ENCODE assay signal across 1 cellular context in the genomic region with DNA sequence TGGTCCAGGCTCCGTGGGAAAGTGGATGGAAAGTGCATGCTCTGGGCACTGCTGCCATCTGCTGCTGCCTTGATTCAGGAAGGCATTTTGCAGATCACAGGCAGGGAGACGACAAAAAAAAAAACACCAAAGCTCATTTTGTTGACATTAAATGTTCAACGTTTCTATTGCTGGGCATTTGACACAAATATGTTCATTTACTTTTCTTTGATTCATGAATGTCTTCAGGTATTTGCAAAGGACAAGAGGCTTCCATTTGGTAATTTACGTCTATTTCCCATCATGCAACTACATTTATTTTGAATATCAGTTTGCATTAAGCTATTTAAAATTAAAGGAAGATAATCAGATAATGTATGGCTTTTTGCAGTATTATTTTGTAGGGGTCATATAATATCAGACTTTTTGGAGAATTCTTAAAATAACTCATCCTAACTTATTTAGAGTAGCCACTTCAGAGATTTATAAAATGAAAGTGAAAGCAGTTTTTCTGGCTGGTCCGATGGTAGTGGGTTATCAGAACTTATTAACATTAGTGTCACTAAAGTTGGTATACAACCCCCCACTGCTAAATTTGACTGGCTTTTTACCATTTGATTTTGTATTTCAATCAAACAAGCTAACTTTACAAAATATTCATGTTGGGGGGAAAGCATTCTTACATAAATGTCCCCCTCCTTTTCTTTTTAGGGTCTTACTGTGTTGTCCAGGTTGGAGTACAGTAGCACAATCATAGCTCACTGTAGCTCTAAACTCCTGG.
TF ChIP-seq lines count a peak whose summit lies in the region.

No MANE protein-coding gene starts in this region.

TF ChIP-seq in K562, 482 proteins besides CTCF, POLR2A, EP300 and RAD21 (continued from another document and continues in another):
- TF ChIP-seq, protein P1, sequence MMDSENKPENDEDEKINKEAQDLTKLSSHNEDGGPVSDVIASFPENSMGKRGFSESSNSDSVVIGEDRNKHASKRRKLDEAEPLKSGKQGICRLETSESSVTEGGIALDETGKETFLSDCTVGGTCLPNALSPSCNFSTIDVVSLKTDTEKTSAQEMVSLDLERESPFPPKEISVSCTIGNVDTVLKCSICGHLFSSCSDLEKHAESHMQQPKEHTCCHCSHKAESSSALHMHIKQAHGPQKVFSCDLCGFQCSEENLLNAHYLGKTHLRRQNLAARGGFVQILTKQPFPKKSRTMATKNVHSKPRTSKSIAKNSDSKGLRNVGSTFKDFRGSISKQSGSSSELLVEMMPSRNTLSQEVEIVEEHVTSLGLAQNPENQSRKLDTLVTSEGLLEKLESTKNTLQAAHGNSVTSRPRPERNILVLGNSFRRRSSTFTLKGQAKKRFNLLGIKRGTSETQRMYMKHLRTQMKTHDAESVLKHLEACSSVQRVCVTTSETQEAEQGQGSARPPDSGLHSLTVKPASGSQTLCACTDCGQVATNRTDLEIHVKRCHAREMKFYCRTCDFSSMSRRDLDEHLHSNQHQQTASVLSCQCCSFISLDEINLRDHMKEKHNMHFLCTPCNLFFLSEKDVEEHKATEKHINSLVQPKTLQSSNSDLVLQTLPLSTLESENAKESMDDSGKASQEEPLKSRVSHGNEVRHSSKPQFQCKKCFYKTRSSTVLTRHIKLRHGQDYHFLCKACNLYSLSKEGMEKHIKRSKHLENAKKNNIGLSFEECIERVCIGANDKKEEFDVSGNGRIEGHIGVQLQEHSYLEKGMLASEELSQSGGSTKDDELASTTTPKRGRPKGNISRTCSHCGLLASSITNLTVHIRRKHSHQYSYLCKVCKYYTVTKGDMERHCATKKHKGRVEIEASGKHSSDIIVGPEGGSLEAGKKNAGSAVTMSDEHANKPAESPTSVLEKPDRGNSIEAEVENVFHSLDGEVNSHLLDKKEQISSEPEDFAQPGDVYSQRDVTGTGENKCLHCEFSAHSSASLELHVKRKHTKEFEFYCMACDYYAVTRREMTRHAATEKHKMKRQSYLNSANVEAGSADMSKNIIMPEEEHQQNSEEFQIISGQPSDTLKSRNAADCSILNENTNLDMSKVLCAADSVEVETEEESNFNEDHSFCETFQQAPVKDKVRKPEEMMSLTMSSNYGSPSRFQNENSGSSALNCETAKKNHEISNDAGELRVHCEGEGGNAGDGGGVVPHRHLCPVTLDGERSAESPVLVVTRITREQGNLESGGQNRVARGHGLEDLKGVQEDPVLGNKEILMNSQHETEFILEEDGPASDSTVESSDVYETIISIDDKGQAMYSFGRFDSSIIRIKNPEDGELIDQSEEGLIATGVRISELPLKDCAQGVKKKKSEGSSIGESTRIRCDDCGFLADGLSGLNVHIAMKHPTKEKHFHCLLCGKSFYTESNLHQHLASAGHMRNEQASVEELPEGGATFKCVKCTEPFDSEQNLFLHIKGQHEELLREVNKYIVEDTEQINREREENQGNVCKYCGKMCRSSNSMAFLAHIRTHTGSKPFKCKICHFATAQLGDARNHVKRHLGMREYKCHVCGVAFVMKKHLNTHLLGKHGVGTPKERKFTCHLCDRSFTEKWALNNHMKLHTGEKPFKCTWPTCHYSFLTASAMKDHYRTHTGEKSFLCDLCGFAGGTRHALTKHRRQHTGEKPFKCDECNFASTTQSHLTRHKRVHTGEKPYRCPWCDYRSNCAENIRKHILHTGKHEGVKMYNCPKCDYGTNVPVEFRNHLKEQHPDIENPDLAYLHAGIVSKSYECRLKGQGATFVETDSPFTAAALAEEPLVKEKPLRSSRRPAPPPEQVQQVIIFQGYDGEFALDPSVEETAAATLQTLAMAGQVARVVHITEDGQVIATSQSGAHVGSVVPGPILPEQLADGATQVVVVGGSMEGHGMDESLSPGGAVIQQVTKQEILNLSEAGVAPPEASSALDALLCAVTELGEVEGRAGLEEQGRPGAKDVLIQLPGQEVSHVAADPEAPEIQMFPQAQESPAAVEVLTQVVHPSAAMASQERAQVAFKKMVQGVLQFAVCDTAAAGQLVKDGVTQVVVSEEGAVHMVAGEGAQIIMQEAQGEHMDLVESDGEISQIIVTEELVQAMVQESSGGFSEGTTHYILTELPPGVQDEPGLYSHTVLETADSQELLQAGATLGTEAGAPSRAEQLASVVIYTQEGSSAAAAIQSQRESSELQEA (IDR thresholded peaks at IDR 0.05; ENCODE audit: low read depth): peak; percentile 61; the same call in 1 of the 2 replicates
- TF ChIP-seq FUS (optimal IDR thresholded peaks at IDR 0.05; ENCODE audit: low read depth, low read length) (no peak), NR2C1 (IDR thresholded peaks at IDR 0.05) (0 out of 2 replicates have a peak, but pooled peaks have one; percentile 26), NR2C1 (tag; IDR thresholded peaks at IDR 0.05) (0 out of 2 replicates have a peak, but pooled peaks have one; percentile 6), JUN (IDR thresholded peaks at IDR 0.05; ENCODE audit: borderline replicate concordance, low read depth, low read length) (no peak), JUN (CRISPR knock-in tag; IDR thresholded peaks at IDR 0.05; ENCODE audit: borderline replicate concordance) (no peak), KLF6 (CRISPR knock-in tag; IDR thresholded peaks at IDR 0.05; ENCODE audit: borderline replicate concordance) (no peak), ADNP (tag; IDR thresholded peaks at IDR 0.05) (peak; percentile 65; the same call in 1 of the 2 replicates), TBL1XR1 (IDR thresholded peaks at IDR 0.05; ENCODE audit: low read length in 2 of 2) (peak in 1 of 2 experiments; percentile 55; a peak in 1 of 4 replicates), BDP1 (IDR thresholded peaks at IDR 0.05; ENCODE audit: insufficient read depth, insufficient read length) (peak; percentile 38), ZFX (CRISPR knock-in tag; IDR thresholded peaks at IDR 0.05) (no peak), ZNF707 (CRISPR knock-in tag; conservative IDR thresholded peaks at IDR 0.05) (no peak), CCAR2 (IDR thresholded peaks at IDR 0.05; ENCODE audit: low read depth, low read length) (no peak), RFX1 (IDR thresholded peaks at IDR 0.05) (no peak), ZC3H8 (IDR thresholded peaks at IDR 0.05) (peak; percentile 89; the same call in 1 of the 2 replicates), MAFG (tag; conservative IDR thresholded peaks at IDR 0.05) (no peak; the same call in 1 of the 2 replicates), DPF2 (IDR thresholded peaks at IDR 0.05) (peak; percentile 56), SMAD3 (CRISPR knock-in tag; conservative IDR thresholded peaks at IDR 0.05) (peak; percentile 73; the same call in 1 of the 2 replicates), BRD4 (IDR thresholded peaks at IDR 0.05) (peak; percentile 88), ZC3H11A (IDR thresholded peaks at IDR 0.05; ENCODE audit: low read depth, low read length) (no peak), SNIP1 (IDR thresholded peaks at IDR 0.05; ENCODE audit: low read depth) (0 out of 2 replicates have a peak, but pooled peaks have one; percentile 2), ZNF586 (CRISPR knock-in tag; conservative IDR thresholded peaks at IDR 0.05) (no peak), YY1 (IDR thresholded peaks at IDR 0.05; ENCODE audit: borderline replicate concordance in 1 of 3, control insufficient read depth in 1 of 3, extremely low read depth in 1 of 3, insufficient read depth in 3 of 3, insufficient read length in 1 of 3, insufficient replicate concordance in 2 of 3, low read depth in 1 of 3, low read length in 2 of 3) (peak in 1 of 3 experiments; percentile 70), NR3C1 (CRISPR knock-in tag; IDR thresholded peaks at IDR 0.05) (no peak), ZFPM2 (CRISPR knock-in tag; IDR thresholded peaks at IDR 0.05) (no peak), SMARCA5 (IDR thresholded peaks at IDR 0.05) (peak; percentile 89; the same call in 1 of the 2 replicates)
- TF ChIP-seq, protein P2, sequence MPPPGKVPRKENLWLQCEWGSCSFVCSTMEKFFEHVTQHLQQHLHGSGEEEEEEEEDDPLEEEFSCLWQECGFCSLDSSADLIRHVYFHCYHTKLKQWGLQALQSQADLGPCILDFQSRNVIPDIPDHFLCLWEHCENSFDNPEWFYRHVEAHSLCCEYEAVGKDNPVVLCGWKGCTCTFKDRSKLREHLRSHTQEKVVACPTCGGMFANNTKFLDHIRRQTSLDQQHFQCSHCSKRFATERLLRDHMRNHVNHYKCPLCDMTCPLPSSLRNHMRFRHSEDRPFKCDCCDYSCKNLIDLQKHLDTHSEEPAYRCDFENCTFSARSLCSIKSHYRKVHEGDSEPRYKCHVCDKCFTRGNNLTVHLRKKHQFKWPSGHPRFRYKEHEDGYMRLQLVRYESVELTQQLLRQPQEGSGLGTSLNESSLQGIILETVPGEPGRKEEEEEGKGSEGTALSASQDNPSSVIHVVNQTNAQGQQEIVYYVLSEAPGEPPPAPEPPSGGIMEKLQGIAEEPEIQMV (tag; conservative IDR thresholded peaks at IDR 0.05; ENCODE audit: low read depth): no peak
- TF ChIP-seq, protein P3, sequence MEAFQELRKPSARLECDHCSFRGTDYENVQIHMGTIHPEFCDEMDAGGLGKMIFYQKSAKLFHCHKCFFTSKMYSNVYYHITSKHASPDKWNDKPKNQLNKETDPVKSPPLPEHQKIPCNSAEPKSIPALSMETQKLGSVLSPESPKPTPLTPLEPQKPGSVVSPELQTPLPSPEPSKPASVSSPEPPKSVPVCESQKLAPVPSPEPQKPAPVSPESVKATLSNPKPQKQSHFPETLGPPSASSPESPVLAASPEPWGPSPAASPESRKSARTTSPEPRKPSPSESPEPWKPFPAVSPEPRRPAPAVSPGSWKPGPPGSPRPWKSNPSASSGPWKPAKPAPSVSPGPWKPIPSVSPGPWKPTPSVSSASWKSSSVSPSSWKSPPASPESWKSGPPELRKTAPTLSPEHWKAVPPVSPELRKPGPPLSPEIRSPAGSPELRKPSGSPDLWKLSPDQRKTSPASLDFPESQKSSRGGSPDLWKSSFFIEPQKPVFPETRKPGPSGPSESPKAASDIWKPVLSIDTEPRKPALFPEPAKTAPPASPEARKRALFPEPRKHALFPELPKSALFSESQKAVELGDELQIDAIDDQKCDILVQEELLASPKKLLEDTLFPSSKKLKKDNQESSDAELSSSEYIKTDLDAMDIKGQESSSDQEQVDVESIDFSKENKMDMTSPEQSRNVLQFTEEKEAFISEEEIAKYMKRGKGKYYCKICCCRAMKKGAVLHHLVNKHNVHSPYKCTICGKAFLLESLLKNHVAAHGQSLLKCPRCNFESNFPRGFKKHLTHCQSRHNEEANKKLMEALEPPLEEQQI (IDR thresholded peaks at IDR 0.05): no peak; the same call in 1 of the 2 replicates
- TF ChIP-seq, protein P4, sequence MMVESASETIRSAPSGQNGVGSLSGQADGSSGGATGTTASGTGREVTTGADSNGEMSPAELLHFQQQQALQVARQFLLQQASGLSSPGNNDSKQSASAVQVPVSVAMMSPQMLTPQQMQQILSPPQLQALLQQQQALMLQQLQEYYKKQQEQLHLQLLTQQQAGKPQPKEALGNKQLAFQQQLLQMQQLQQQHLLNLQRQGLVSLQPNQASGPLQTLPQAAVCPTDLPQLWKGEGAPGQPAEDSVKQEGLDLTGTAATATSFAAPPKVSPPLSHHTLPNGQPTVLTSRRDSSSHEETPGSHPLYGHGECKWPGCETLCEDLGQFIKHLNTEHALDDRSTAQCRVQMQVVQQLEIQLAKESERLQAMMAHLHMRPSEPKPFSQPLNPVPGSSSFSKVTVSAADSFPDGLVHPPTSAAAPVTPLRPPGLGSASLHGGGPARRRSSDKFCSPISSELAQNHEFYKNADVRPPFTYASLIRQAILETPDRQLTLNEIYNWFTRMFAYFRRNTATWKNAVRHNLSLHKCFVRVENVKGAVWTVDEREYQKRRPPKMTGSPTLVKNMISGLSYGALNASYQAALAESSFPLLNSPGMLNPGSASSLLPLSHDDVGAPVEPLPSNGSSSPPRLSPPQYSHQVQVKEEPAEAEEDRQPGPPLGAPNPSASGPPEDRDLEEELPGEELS (CRISPR knock-in tag; IDR thresholded peaks at IDR 0.05; ENCODE audit: borderline replicate concordance): no peak
- TF ChIP-seq, protein P5, sequence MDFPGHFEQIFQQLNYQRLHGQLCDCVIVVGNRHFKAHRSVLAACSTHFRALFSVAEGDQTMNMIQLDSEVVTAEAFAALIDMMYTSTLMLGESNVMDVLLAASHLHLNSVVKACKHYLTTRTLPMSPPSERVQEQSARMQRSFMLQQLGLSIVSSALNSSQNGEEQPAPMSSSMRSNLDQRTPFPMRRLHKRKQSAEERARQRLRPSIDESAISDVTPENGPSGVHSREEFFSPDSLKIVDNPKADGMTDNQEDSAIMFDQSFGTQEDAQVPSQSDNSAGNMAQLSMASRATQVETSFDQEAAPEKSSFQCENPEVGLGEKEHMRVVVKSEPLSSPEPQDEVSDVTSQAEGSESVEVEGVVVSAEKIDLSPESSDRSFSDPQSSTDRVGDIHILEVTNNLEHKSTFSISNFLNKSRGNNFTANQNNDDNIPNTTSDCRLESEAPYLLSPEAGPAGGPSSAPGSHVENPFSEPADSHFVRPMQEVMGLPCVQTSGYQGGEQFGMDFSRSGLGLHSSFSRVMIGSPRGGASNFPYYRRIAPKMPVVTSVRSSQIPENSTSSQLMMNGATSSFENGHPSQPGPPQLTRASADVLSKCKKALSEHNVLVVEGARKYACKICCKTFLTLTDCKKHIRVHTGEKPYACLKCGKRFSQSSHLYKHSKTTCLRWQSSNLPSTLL (IDR thresholded peaks at IDR 0.05): no peak
- TF ChIP-seq, protein P6, sequence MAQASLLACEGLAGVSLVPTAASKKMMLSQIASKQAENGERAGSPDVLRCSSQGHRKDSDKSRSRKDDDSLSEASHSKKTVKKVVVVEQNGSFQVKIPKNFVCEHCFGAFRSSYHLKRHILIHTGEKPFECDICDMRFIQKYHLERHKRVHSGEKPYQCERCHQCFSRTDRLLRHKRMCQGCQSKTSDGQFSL (CRISPR knock-in tag; IDR thresholded peaks at IDR 0.05): no peak
- TF ChIP-seq, protein P6 (tag; IDR thresholded peaks at IDR 0.05): 0 out of 4 replicates have a peak, but pooled peaks of 1 of the 2 experiments have one; percentile 57
- TF ChIP-seq, protein P7, sequence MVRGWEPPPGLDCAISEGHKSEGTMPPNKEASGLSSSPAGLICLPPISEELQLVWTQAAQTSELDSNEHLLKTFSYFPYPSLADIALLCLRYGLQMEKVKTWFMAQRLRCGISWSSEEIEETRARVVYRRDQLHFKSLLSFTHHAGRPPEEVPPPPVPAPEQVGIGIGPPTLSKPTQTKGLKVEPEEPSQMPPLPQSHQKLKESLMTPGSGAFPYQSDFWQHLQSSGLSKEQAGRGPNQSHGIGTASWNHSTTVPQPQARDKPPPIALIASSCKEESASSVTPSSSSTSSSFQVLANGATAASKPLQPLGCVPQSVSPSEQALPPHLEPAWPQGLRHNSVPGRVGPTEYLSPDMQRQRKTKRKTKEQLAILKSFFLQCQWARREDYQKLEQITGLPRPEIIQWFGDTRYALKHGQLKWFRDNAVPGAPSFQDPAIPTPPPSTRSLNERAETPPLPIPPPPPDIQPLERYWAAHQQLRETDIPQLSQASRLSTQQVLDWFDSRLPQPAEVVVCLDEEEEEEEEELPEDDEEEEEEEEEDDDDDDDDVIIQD (CRISPR knock-in tag; IDR thresholded peaks at IDR 0.05): no peak
- TF ChIP-seq, protein P8, sequence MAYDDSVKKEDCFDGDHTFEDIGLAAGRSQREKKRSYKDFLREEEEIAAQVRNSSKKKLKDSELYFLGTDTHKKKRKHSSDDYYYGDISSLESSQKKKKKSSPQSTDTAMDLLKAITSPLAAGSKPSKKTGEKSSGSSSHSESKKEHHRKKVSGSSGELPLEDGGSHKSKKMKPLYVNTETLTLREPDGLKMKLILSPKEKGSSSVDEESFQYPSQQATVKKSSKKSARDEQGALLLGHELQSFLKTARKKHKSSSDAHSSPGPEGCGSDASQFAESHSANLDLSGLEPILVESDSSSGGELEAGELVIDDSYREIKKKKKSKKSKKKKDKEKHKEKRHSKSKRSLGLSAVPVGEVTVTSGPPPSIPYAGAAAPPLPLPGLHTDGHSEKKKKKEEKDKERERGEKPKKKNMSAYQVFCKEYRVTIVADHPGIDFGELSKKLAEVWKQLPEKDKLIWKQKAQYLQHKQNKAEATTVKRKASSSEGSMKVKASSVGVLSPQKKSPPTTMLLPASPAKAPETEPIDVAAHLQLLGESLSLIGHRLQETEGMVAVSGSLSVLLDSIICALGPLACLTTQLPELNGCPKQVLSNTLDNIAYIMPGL (CRISPR knock-in tag; IDR thresholded peaks at IDR 0.05): peak; percentile 73; the same call in 1 of the 2 replicates
